Comparison of ENCODE assay signal across 13 cellular contexts in the genomic region with DNA sequence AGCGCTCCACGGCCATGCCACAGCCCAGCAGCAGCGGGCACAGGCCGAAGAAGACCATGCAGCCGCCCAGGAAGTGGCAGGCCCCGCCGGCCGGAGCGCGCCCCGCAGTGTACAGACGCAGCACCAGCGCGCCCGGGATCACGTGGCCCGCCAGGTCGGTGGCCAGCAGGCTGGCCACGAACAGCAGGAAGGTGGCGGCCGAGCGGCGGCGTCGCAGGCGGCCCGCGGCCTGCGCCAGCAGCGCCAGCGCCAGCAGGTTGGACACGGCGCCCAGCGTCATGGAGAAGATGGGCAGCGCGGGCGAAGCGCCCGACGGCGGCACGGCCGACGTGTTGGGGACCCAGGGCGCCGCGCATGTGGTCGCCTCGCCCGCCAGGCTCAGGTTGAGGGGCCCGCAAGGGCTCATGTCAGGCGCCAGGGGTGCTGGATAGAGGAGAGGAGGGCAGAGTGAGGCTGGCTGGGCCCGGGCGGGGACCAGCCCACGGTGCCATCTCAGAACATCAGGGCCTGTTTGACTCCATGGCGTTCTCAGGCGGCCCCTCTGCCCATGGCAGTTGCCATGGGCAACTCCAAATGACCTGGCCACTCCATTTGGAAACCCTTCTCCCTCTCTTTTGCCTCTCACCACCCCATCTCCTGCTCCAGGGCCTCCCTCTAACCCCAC. TPM values are rescaled to one million over a fixed set of nuclear protein-coding genes. Genes with fewer than 3 reads are reported as not detected.
DNase-seq lines count a peak whose midpoint lies in the region; ATAC-seq and TF ChIP-seq lines count a peak whose summit lies in the region.
"Had no signal": no experiment of that assay in that cellular context is flagged by ENCODE, and none has a peak within 500 bp of the region (broad histone marks: within the 10 kb centered on the region; RNA-seq: fewer than 3 reads in every experiment).

No MANE protein-coding gene starts in this region.

- TF ChIP-seq CTCF in Calu3 (IDR thresholded peaks at IDR 0.05; ENCODE audit: unreplicated experiment) = no peak
- no peak for TF ChIP-seq CTCF in HFFc6 (IDR thresholded peaks at IDR 0.05)
- TF ChIP-seq CTCF in endothelial cell (IDR thresholded peaks at IDR 0.05; ENCODE audit: unreplicated experiment) = no peak
- TF ChIP-seq CTCF in osteocyte (IDR thresholded peaks at IDR 0.05) = no peak

- DNase-seq in Calu3 (no peak), HFFc6 (no peak), endothelial cell (ENCODE audit: low spot score) (no peak), osteocyte (ENCODE audit: extremely low spot score, unreplicated experiment) (no peak), Ammon's horn (ENCODE audit: low spot score) (no peak), RKO (ENCODE audit: low spot score) (no peak), NCI-H1694 (lab: John Stamatoyannopoulos, UW) (no peak)
- DNase-seq: amniotic stem cell, NCI-H226, SJCRH30 had no signal

- H3K4me3 Mint-ChIP-seq in Calu3 (ENCODE audit: low read depth, unreplicated experiment) (no peak overlapping the region), HFFc6 (peak overlapping the region; percentile 59; the same call in 1 of the 2 replicates), endothelial cell (ENCODE audit: unreplicated experiment) (peak overlapping the region; percentile 57), osteocyte (ENCODE audit: unreplicated experiment) (no peak overlapping the region)

- ATAC-seq in HG03196 (IDR thresholded peaks at IDR 0.05; ENCODE audit: unreplicated experiment) = no peak

- no peaks in the 10 kb centered on the region for H3K27me3 Mint-ChIP-seq in Calu3 (ENCODE audit: unreplicated experiment)
- H3K27me3 Mint-ChIP-seq in HFFc6 (ENCODE audit: insufficient read depth) = peaks cover 22% of the 10 kb centered on the region
- peaks cover 36% of the 10 kb centered on the region for H3K27me3 Mint-ChIP-seq in endothelial cell (ENCODE audit: unreplicated experiment)
- no peaks in the 10 kb centered on the region for H3K27me3 Mint-ChIP-seq in osteocyte (ENCODE audit: unreplicated experiment)

- intact Hi-C loops in Calu3 (cut with micrococcal nuclease; ENCODE audit: unreplicated experiment) = no loop called here

- no peaks in the 10 kb centered on the region for H3K9me3 Mint-ChIP-seq in Calu3 (ENCODE audit: low read depth, unreplicated experiment)
- H3K9me3 Mint-ChIP-seq in HFFc6 = no peaks in the 10 kb centered on the region
- H3K9me3 Mint-ChIP-seq in endothelial cell (ENCODE audit: unreplicated experiment) = no peaks in the 10 kb centered on the region
- no peaks in the 10 kb centered on the region for H3K9me3 Mint-ChIP-seq in osteocyte (ENCODE audit: unreplicated experiment)

- CTCF ChIA-PET in Calu3 (lab: Charles Lee) = no interaction called here

- no TSS peak for BruUV-seq in Calu3 (replicated peaks; lab: Mats Ljungman, UMichigan)

- H3K27ac Mint-ChIP-seq in Calu3 (ENCODE audit: unreplicated experiment) = peak overlapping the region; percentile 62
- H3K27ac Mint-ChIP-seq in HFFc6 = peak overlapping the region; percentile 36
- no peak overlapping the region for H3K27ac Mint-ChIP-seq in endothelial cell (ENCODE audit: unreplicated experiment)
- H3K27ac Mint-ChIP-seq in osteocyte (ENCODE audit: unreplicated experiment) = peak overlapping the region; percentile 73

- H3K36me3 Mint-ChIP-seq in Calu3 (ENCODE audit: insufficient read depth, unreplicated experiment) (peaks cover 72% of the 10 kb centered on the region), HFFc6 (ENCODE audit: low read depth) (peaks cover under 1% of the 10 kb centered on the region; the same call in 1 of the 2 replicates), endothelial cell (ENCODE audit: low read depth, unreplicated experiment) (peaks cover 18% of the 10 kb centered on the region), osteocyte (ENCODE audit: unreplicated experiment) (peaks cover 13% of the 10 kb centered on the region)

- H3K4me1 Mint-ChIP-seq in Calu3 (ENCODE audit: low read depth, unreplicated experiment) = peaks cover 13% of the 10 kb centered on the region
- peaks cover 24% of the 10 kb centered on the region for H3K4me1 Mint-ChIP-seq in HFFc6 (ENCODE audit: low read depth)
- H3K4me1 Mint-ChIP-seq in endothelial cell (ENCODE audit: unreplicated experiment) = peaks cover 13% of the 10 kb centered on the region
- peaks cover 39% of the 10 kb centered on the region for H3K4me1 Mint-ChIP-seq in osteocyte (ENCODE audit: unreplicated experiment)

RNA-seq across cellular contexts. Expression of a gene that starts 1.1 kb away (rescaled TPM):
- 1.2 and 1.3 TPM in 2 replicates for total RNA-seq in Calu3 (2022)
- 1 to 10 TPM in 2 of 6 experiments, under 1 TPM in 4; 0.41 to 4.1 (median 0.62) TPM for total RNA-seq in HFFc6 (2021; fragmentation: NEBNext Ultra II Directional; extraction: Animal tissue kit (Norgen Biotek cat#: 25700))
- total RNA-seq in endothelial cell (ENCODE audit: unreplicated experiment) = 0.31 TPM
- 1.0 and 1.6 TPM in 2 replicates for total RNA-seq in osteocyte
- total RNA-seq: Daoy, LHCN-M2 had no signal

RNA-seq across cellular contexts. Expression of a gene that starts 21.9 kb away (rescaled TPM):
- 134 and 139 TPM in 2 replicates for total RNA-seq in Calu3 (2022)
- total RNA-seq in HFFc6 (2021; fragmentation: NEBNext Ultra II Directional; extraction: Animal tissue kit (Norgen Biotek cat#: 25700)) = 100 to 1,000 TPM; 169 to 204 (median 181) TPM
- 106 TPM for total RNA-seq in endothelial cell (ENCODE audit: unreplicated experiment)
- total RNA-seq in osteocyte = 89.0 and 90.3 TPM in 2 replicates

RNA-seq across cellular contexts. Expression of a gene that starts 40.9 kb away (rescaled TPM):
- 138 and 139 TPM in 2 replicates for total RNA-seq in Calu3 (2022)
- total RNA-seq in HFFc6 (2021; fragmentation: NEBNext Ultra II Directional; extraction: Animal tissue kit (Norgen Biotek cat#: 25700)) = 100 to 1,000 TPM; 132 to 173 (median 149) TPM
- 207 TPM for total RNA-seq in endothelial cell (ENCODE audit: unreplicated experiment)
- total RNA-seq in osteocyte = 151 and 162 TPM in 2 replicates

RNA-seq across cellular contexts. Expression of a gene that starts 44.1 kb away (rescaled TPM):
- total RNA-seq in Calu3 (2022) (159 and 161 TPM in 2 replicates), endothelial cell (ENCODE audit: unreplicated experiment) (45.7 TPM), osteocyte (80.0 and 84.6 TPM in 2 replicates)
- total RNA-seq in HFFc6 (2021; fragmentation: NEBNext Ultra II Directional; extraction: Animal tissue kit (Norgen Biotek cat#: 25700)) = 100 to 1,000 TPM in 3 of 6 experiments, 10 to 100 TPM in 3; 99.2 to 138 (median 103) TPM

RNA-seq across cellular contexts. Expression of a gene that starts 54.9 kb away (rescaled TPM):
- total RNA-seq in Calu3 (2022) = 96.1 and 104 TPM in 2 replicates
- 10 to 100 TPM; 52.5 to 82.7 (median 78.0) TPM for total RNA-seq in HFFc6 (2021; fragmentation: NEBNext Ultra II Directional; extraction: Animal tissue kit (Norgen Biotek cat#: 25700))
- total RNA-seq in endothelial cell (ENCODE audit: unreplicated experiment) = 81.1 TPM
- 66.0 and 71.0 TPM in 2 replicates for total RNA-seq in osteocyte

Comparison
In these comparisons a context has a peak if more than half of its experiments do, and no peak if none do; other contexts are left out.
1. H3K4me3 Mint-ChIP-seq: peak in HFFc6 (single experiment) and endothelial cell (single experiment); none in Calu3 (single experiment) and osteocyte (single experiment).